In the genomic region with DNA sequence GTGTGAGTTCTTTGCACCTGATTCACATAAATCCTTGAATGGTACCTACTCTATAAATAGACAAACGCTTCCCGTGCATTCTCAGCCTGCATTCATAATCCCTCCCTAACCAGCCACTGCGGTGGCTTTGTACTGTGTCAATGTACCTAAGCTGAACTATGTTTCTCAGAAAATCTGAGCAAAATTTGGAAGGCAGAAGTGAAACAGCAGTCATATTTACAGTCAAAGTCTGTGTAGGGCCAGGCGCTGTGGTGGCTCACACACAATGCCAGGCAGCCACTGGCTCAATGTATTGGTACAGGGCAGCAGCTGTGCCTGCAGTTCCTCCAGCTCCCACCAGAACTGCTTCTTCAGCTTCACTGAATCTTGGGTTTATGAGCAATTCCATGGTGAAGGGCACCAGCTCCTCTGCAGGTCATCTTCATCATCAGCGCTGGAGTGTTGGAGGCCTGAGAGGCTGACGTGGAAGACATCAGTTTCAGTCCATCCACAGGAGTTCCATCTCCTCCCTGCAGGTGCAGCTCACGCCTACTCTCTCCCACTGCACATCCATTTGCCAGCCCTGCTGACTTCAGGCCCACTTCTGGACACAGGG, we compare ENCODE assay signal across 8 cellular contexts. TPM values are rescaled to one million over a fixed set of nuclear protein-coding genes. Genes with fewer than 3 reads are reported as not detected.
DNase-seq lines count a peak whose midpoint lies in the region; FAIRE-seq and TF ChIP-seq lines count a peak whose summit lies in the region.

No MANE protein-coding gene starts in this region.

- TF ChIP-seq CTCF in HFFc6 (IDR thresholded peaks at IDR 0.05) (peak; percentile 49), MM.1S (IDR thresholded peaks at IDR 0.05; ENCODE audit: low read length) (peak; percentile 71), astrocyte (IDR thresholded peaks at IDR 0.05; ENCODE audit: insufficient read depth, low read depth, low read length) (peak; percentile 9), osteoblast (IDR thresholded peaks at IDR 0.05; ENCODE audit: extremely low read depth, low read depth, low read length) (peak; percentile 23), tibial artery (IDR thresholded peaks at IDR 0.05) (peak in 1 of 2 experiments; percentile 6)

- H3K9me3 Mint-ChIP-seq in HFFc6 (peaks cover 8% of the 10 kb centered on the region), astrocyte (ENCODE audit: unreplicated experiment) (no peaks in the 10 kb centered on the region)

- peaks cover 4% of the 10 kb centered on the region for H3K27me3 Mint-ChIP-seq in HFFc6 (ENCODE audit: insufficient read depth)
- H3K27me3 Mint-ChIP-seq in astrocyte (ENCODE audit: low read depth, unreplicated experiment) = peaks cover 1% of the 10 kb centered on the region

- peak; percentile 68 for DNase-seq in activated CD4-positive, alpha-beta T cell treated with anti-CD3 and anti-CD28 coated beads for 48 hours
- no peak for DNase-seq in activated CD4-positive, alpha-beta T cell treated with anti-CD3 and anti-CD28 coated beads for 4 hours
- DNase-seq in HFFc6 = no peak
- DNase-seq in MM.1S = peak; percentile 87
- DNase-seq in astrocyte (ENCODE audit: low read depth) = no peak
- DNase-seq in osteoblast (ENCODE audit: insufficient read length, low spot score, missing footprints) = peak; percentile 71
- no peak for DNase-seq in SHP77 treated with DMSO at 0.1 percent for 48 hours (lab: John Stamatoyannopoulos, UW)
- DNase-seq in tibial artery = no peak

- H3K79me2 ChIP-seq in MM.1S (ENCODE audit: low read length) (no peaks in the 10 kb centered on the region), astrocyte (ENCODE audit: insufficient read depth, low read length) (no peaks in the 10 kb centered on the region), osteoblast (ENCODE audit: insufficient read depth, low read length) (no peaks in the 10 kb centered on the region)

- H3K9me3 ChIP-seq in MM.1S (replicated peaks; ENCODE audit: insufficient read depth, low read length) (no peaks in the 10 kb centered on the region), astrocyte (ENCODE audit: insufficient read depth, low read depth, low read length) (no peaks in the 10 kb centered on the region), osteoblast (ENCODE audit: low read depth, low read length) (no peaks in the 10 kb centered on the region), tibial artery (peaks cover 0 to 5% (median 0%) of the 10 kb centered on the region in 3 donors)

- H3K27me3 ChIP-seq in MM.1S (replicated peaks; ENCODE audit: insufficient read depth, low read length) = no peaks in the 10 kb centered on the region
- no peaks in the 10 kb centered on the region for H3K27me3 ChIP-seq in astrocyte (ENCODE audit: insufficient read depth, low read length)
- no peaks in the 10 kb centered on the region for H3K27me3 ChIP-seq in osteoblast (ENCODE audit: insufficient read depth, low read length)
- no peaks in the 10 kb centered on the region for H3K27me3 ChIP-seq in tibial artery

- H4K20me1 ChIP-seq in MM.1S (ENCODE audit: insufficient read depth, low read length) = no peaks in the 10 kb centered on the region
- no peaks in the 10 kb centered on the region for H4K20me1 ChIP-seq in astrocyte (ENCODE audit: insufficient read depth, low read length)
- no peaks in the 10 kb centered on the region for H4K20me1 ChIP-seq in osteoblast (ENCODE audit: insufficient read depth, low read length)

- peak overlapping the region; percentile 32 for H3K9ac ChIP-seq in MM.1S (ENCODE audit: low read length)
- no peak overlapping the region for H3K9ac ChIP-seq in astrocyte (ENCODE audit: low read length)

- H2AFZ ChIP-seq in MM.1S (ENCODE audit: low read length) (peak overlapping the region; percentile 51), astrocyte (ENCODE audit: low read depth, low read length) (peak overlapping the region; percentile 10), osteoblast (ENCODE audit: low read length) (no peak overlapping the region)

- H3K4me1 Mint-ChIP-seq in HFFc6 (ENCODE audit: low read depth) = peaks cover 15% of the 10 kb centered on the region
- peaks cover 6% of the 10 kb centered on the region for H3K4me1 Mint-ChIP-seq in astrocyte (ENCODE audit: low read depth, unreplicated experiment)

- peaks cover 30% of the 10 kb centered on the region for H3K4me1 ChIP-seq in MM.1S (ENCODE audit: low read length)
- no peaks in the 10 kb centered on the region for H3K4me1 ChIP-seq in astrocyte (ENCODE audit: insufficient read depth, low read length)
- H3K4me1 ChIP-seq in osteoblast (ENCODE audit: insufficient read depth, low read length) = no peaks in the 10 kb centered on the region
- no peaks in the 10 kb centered on the region for H3K4me1 ChIP-seq in tibial artery

- no peaks in the 10 kb centered on the region for H3K36me3 ChIP-seq in MM.1S (replicated peaks; ENCODE audit: insufficient read depth, low read length)
- no peaks in the 10 kb centered on the region for H3K36me3 ChIP-seq in astrocyte (ENCODE audit: insufficient read depth, low read length)
- no peaks in the 10 kb centered on the region for H3K36me3 ChIP-seq in osteoblast (ENCODE audit: insufficient read depth, low read length)
- H3K36me3 ChIP-seq in tibial artery = no peaks in the 10 kb centered on the region

- H3F3A ChIP-seq in MM.1S (ENCODE audit: insufficient read depth, low read length) = peaks cover 22% of the 10 kb centered on the region

- H3K27ac ChIP-seq in MM.1S (ENCODE audit: low read length) (peak overlapping the region; percentile 93), astrocyte (ENCODE audit: low read depth, low read length) (no peak overlapping the region), osteoblast (ENCODE audit: low read depth, low read length) (no peak overlapping the region), tibial artery (no peak overlapping the region)

- H3K4me3 Mint-ChIP-seq in HFFc6 = no peak overlapping the region
- H3K4me3 Mint-ChIP-seq in astrocyte (ENCODE audit: unreplicated experiment) = no peak overlapping the region

- no peak for FAIRE-seq in astrocyte (lab: Jason Lieb, UNC)

- H3K36me3 Mint-ChIP-seq in HFFc6 (ENCODE audit: low read depth) (peaks cover 6% of the 10 kb centered on the region), astrocyte (ENCODE audit: low read depth, unreplicated experiment) (no peaks in the 10 kb centered on the region)

- no peaks in the 10 kb centered on the region for H3K9me2 ChIP-seq in MM.1S (replicated peaks; ENCODE audit: insufficient read depth, low read length)

- H3K4me2 ChIP-seq in MM.1S (ENCODE audit: low read depth, low read length) = peak overlapping the region; percentile 67
- H3K4me2 ChIP-seq in astrocyte (ENCODE audit: low read length) = no peak overlapping the region
- H3K4me2 ChIP-seq in osteoblast (ENCODE audit: insufficient read depth, low read length) = no peak overlapping the region

- H3K27ac Mint-ChIP-seq in HFFc6 (no peak overlapping the region), astrocyte (ENCODE audit: unreplicated experiment) (no peak overlapping the region)

- intact Hi-C loops in tibial artery (cut with DNase I; ENCODE audit: low total_unique reads) = no loop called here

- H3K4me3 ChIP-seq in MM.1S (ENCODE audit: low read length) = peak overlapping the region; percentile 21
- H3K4me3 ChIP-seq in astrocyte (ENCODE audit: insufficient read depth, low read depth, low read length) = no peak overlapping the region
- H3K4me3 ChIP-seq in osteoblast (ENCODE audit: insufficient read depth, low read length) = no peak overlapping the region
- no peak overlapping the region for H3K4me3 ChIP-seq in tibial artery

RNA-seq across cellular contexts. Expression of a gene that starts 32.3 kb away (rescaled TPM):
- total RNA-seq in HFFc6 (2021; fragmentation: NEBNext Ultra II Directional; extraction: Animal tissue kit (Norgen Biotek cat#: 25700)) = 10 to 100 TPM; 13.4 to 24.0 (median 19.7) TPM
- total RNA-seq in astrocyte = 12.6 and 18.0 TPM in 2 replicates
- total RNA-seq in osteoblast = 43.0 and 43.8 TPM in 2 replicates

Comparison
In these comparisons a context has a peak if more than half of its experiments do, and no peak if none do; other contexts are left out.
1. DNase-seq: peak in activated CD4-positive, alpha-beta T cell treated with anti-CD3 and anti-CD28 coated beads for 48 hours (single experiment), MM.1S (single experiment) and osteoblast (single experiment); none in activated CD4-positive, alpha-beta T cell treated with anti-CD3 and anti-CD28 coated beads for 4 hours (0 of 2), HFFc6 (single experiment), astrocyte (single experiment), SHP77 treated with DMSO at 0.1 percent for 48 hours (single experiment) and tibial artery (0 of 2).